In genomic region chr6:11096109-11096508, GRCh38 we compare ENCODE assay signal across 8 cellular contexts. TPM values are rescaled to one million over a fixed set of nuclear protein-coding genes. Genes with fewer than 3 reads are reported as not detected.
DNase-seq lines count a peak whose midpoint lies in the region; ATAC-seq and TF ChIP-seq lines count a peak whose summit lies in the region.

No MANE protein-coding gene starts in this region.

- ATAC-seq in CD8-positive, alpha-beta T cell = no peak
- ATAC-seq in GM18511 (IDR thresholded peaks at IDR 0.05; ENCODE audit: unreplicated experiment) = no peak

- TF ChIP-seq CTCF in CD8-positive, alpha-beta T cell (IDR thresholded peaks at IDR 0.05) = no peak
- no peak for TF ChIP-seq CTCF in HL-60 (IDR thresholded peaks at IDR 0.05; ENCODE audit: insufficient read depth, low read length)
- TF ChIP-seq CTCF in fibroblast of villous mesenchyme (IDR thresholded peaks at IDR 0.05; ENCODE audit: insufficient read depth, low read depth, low read length) = no peak

- intact Hi-C loops in CD8-positive, alpha-beta T cell (cut with DNase I, micrococcal nuclease) = loop anchor here in 1 of 2 experiments (2.0 to 10.0 kb wide), 2 partner anchors 371 to 437 kb away; partner anchors contain the start of gene TMEM14C

- H3K36me3 ChIP-seq in CD8-positive, alpha-beta T cell (ENCODE audit: insufficient read depth, low read length) = no peaks in the 10 kb centered on the region

- H3K27me3 ChIP-seq in CD8-positive, alpha-beta T cell (ENCODE audit: insufficient read depth, low read length) = no peaks in the 10 kb centered on the region
- no peaks in the 10 kb centered on the region for H3K27me3 ChIP-seq in HL-60 (ENCODE audit: insufficient read depth, poor library complexity, severe bottlenecking)

- DNase-seq in CD8-positive, alpha-beta T cell = no peak
- DNase-seq in HL-60 (ENCODE audit: low read depth in 1 of 2, low spot score in 1 of 2) (peak; percentile 42 to 48), fibroblast of villous mesenchyme (ENCODE audit: low read depth) (peak; percentile 67), activated gamma-delta T cell treated with Interleukin-2 at 50 U/mL for 16 hours (no peak), NCI-H2107 (lab: John Stamatoyannopoulos, UW) (no peak), GOT3 (lab: John Stamatoyannopoulos, UW) (no peak)
- peak; percentile 14 for DNase-seq in T-helper 2 cell treated with Interferon-gamma antibody and Interleukin-4, amounts not matched to agents 5 μg/mL and 100 μg/mL, for 36 hours (ENCODE audit: low spot score)

- CTCF ChIA-PET in CD8-positive, alpha-beta T cell (lab: Charles Lee) = interaction anchor here (0.7 to 1.2 kb wide), 3 partner anchors 27 to 401 kb away, joined by 3 read pairs; partner anchors contain the start of genes C6orf52 and PAK1IP1

- H3K9me3 ChIP-seq in CD8-positive, alpha-beta T cell (ENCODE audit: low read length) = no peaks in the 10 kb centered on the region

- peak overlapping the region; percentile 33 for H3K4me3 Mint-ChIP-seq in CD8-positive, alpha-beta T cell
- no peak overlapping the region for H3K4me3 Mint-ChIP-seq in T-helper 2 cell treated with Interferon-gamma antibody and Interleukin-4, amounts not matched to agents 5 μg/mL and 100 μg/mL, for 36 hours

- POLR2A ChIA-PET in CD8-positive, alpha-beta T cell (lab: Charles Lee) = interaction anchor here (1.3 kb wide), 1 partner anchor 10 kb away, joined by 5 read pairs; no protein-coding TSS in a partner anchor

- H3K27me3 Mint-ChIP-seq in CD8-positive, alpha-beta T cell (ENCODE audit: low read depth) = no peaks in the 10 kb centered on the region
- H3K27me3 Mint-ChIP-seq in T-helper 2 cell treated with Interferon-gamma antibody and Interleukin-4, amounts not matched to agents 5 μg/mL and 100 μg/mL, for 36 hours (ENCODE audit: low read depth) = no peaks in the 10 kb centered on the region

- H3K36me3 Mint-ChIP-seq in CD8-positive, alpha-beta T cell = peaks cover 18% of the 10 kb centered on the region
- H3K36me3 Mint-ChIP-seq in T-helper 2 cell treated with Interferon-gamma antibody and Interleukin-4, amounts not matched to agents 5 μg/mL and 100 μg/mL, for 36 hours (ENCODE audit: low read depth) = peaks cover 17% of the 10 kb centered on the region

- no peak overlapping the region for H3K4me3 ChIP-seq in CD8-positive, alpha-beta T cell (ENCODE audit: low read depth, low read length)
- H3K4me3 ChIP-seq in HL-60 (replicated peaks; ENCODE audit: insufficient read depth, low read length) = no peak overlapping the region
- peak overlapping the region; percentile 91 for H3K4me3 ChIP-seq in fibroblast of villous mesenchyme (ENCODE audit: low read depth, low read length)

- no peaks in the 10 kb centered on the region for H3K9me3 Mint-ChIP-seq in CD8-positive, alpha-beta T cell
- peaks cover 6% of the 10 kb centered on the region for H3K9me3 Mint-ChIP-seq in T-helper 2 cell treated with Interferon-gamma antibody and Interleukin-4, amounts not matched to agents 5 μg/mL and 100 μg/mL, for 36 hours

- H3K4me1 Mint-ChIP-seq in CD8-positive, alpha-beta T cell (ENCODE audit: low read depth) = peaks cover 34% of the 10 kb centered on the region
- H3K4me1 Mint-ChIP-seq in T-helper 2 cell treated with Interferon-gamma antibody and Interleukin-4, amounts not matched to agents 5 μg/mL and 100 μg/mL, for 36 hours (ENCODE audit: low read depth) = peaks cover 18% of the 10 kb centered on the region

- peaks cover 13% of the 10 kb centered on the region for H3K4me1 ChIP-seq in CD8-positive, alpha-beta T cell (ENCODE audit: insufficient read depth, low read length)

- H3K27ac ChIP-seq in CD8-positive, alpha-beta T cell (ENCODE audit: low read depth, low read length) = no peak overlapping the region
- no peak overlapping the region for H3K27ac ChIP-seq in HL-60 (replicated peaks)

- H3K27ac Mint-ChIP-seq in CD8-positive, alpha-beta T cell = no peak overlapping the region
- no peak overlapping the region for H3K27ac Mint-ChIP-seq in T-helper 2 cell treated with Interferon-gamma antibody and Interleukin-4, amounts not matched to agents 5 μg/mL and 100 μg/mL, for 36 hours

RNA-seq across cellular contexts. Expression of gene SMIM13, which starts 2.5 kb away (rescaled TPM):
- 1 to 10 TPM; 4.7 to 5.4 TPM for total RNA-seq in CD8-positive, alpha-beta T cell
- 10.3 and 15.5 TPM in 2 replicates for total RNA-seq in fibroblast of villous mesenchyme

RNA-seq across cellular contexts. Expression of gene ERVFRD-1, which starts 15.4 kb away (rescaled TPM):
- not detected for total RNA-seq in CD8-positive, alpha-beta T cell
- total RNA-seq in fibroblast of villous mesenchyme = not detected in 2 replicates

RNA-seq across cellular contexts. Expression of gene ELOVL2, which starts 52.0 kb away (rescaled TPM):
- total RNA-seq in CD8-positive, alpha-beta T cell = not detected
- total RNA-seq in fibroblast of villous mesenchyme = 1.6 and 2.6 TPM in 2 replicates

Comparison
In these comparisons a context has a peak if more than half of its experiments do, and no peak if none do; other contexts are left out.
1. DNase-seq: peak in HL-60 (2 of 2), T-helper 2 cell treated with Interferon-gamma antibody and Interleukin-4, amounts not matched to agents 5 μg/mL and 100 μg/mL, for 36 hours (single experiment) and fibroblast of villous mesenchyme (single experiment); none in CD8-positive, alpha-beta T cell (0 of 7), activated gamma-delta T cell treated with Interleukin-2 at 50 U/mL for 16 hours (single experiment), NCI-H2107 (single experiment) and GOT3 (single experiment).